In genomic region chr5:112634166-112634565, GRCh38 we compare ENCODE assay signal across 18 cellular contexts.
"Had no signal": no experiment of that assay in that cellular context is flagged by ENCODE, and none has a peak within 500 bp of the region (broad histone marks: within the 10 kb centered on the region; RNA-seq: fewer than 3 reads in every experiment).

No MANE protein-coding gene starts in this region.

- H3K27me3 ChIP-seq: adrenal gland, cardiac muscle cell, right atrium auricular region, stomach, testis, upper lobe of left lung had no signal

- H3K4me1 ChIP-seq: adrenal gland, stomach, upper lobe of left lung had no signal

- H3K9me3 ChIP-seq: adrenal gland, lower lobe of right lung, testis had no signal

- DNase-seq: activated CD4-positive, alpha-beta T cell treated with anti-CD3 and anti-CD28 coated beads for 1 hour; activated CD4-positive, alpha-beta T cell treated with anti-CD3 and anti-CD28 coated beads, Interleukin-2, amount 50 U/mL, for 4 hours; activated CD8-positive, alpha-beta memory T cell treated with anti-CD3 and anti-CD28 coated beads, Interleukin-2, amount 10 ng/mL, durations not matched to agents 7 days and 5 days; activated naive CD4-positive, alpha-beta T cell treated with anti-CD3 and anti-CD28 coated beads, Interleukin-2, amount 50 U/mL, for 16 hours; activated T-cell treated with anti-CD3 and anti-CD28 coated beads, Interleukin-2, amount 50 U/mL, for 1 hour; adrenal gland; erythroblast; lower lobe of right lung; nephron progenitor cell; occipital lobe; small intestine; stomach; T1000; testis; upper lobe of left lung had no signal

- H3K4me3 ChIP-seq: adrenal gland, cardiac muscle cell, lower lobe of right lung, right atrium auricular region, stomach, testis, upper lobe of left lung had no signal

- FAIRE-seq: small intestine had no signal

- H3K27ac ChIP-seq: adrenal gland, lower lobe of right lung, stomach, testis, upper lobe of left lung, VCaP had no signal

- ATAC-seq: activated CD8-positive, alpha-beta memory T cell treated with anti-CD3 and anti-CD28 coated beads, Interleukin-2, amount 10 ng/mL, durations not matched to agents 7 days and 5 days had no signal

- H3K36me3 ChIP-seq: adrenal gland, cardiac muscle cell, lower lobe of right lung, right atrium auricular region, stomach, upper lobe of left lung had no signal
